ENCODE assay signal across 9 cellular contexts in genomic region chr3:134249442-134249841, GRCh38. TPM values are rescaled to one million over a fixed set of nuclear protein-coding genes. Genes with fewer than 3 reads are reported as not detected.
DNase-seq lines count a peak whose midpoint lies in the region; ATAC-seq, FAIRE-seq and TF ChIP-seq lines count a peak whose summit lies in the region.
"Had no signal": no experiment of that assay in that cellular context is flagged by ENCODE, and none has a peak within 500 bp of the region (broad histone marks: within the 10 kb centered on the region; RNA-seq: fewer than 3 reads in every experiment).

No MANE protein-coding gene starts in this region.

- H3K9me3 ChIP-seq in right lobe of liver (no peaks in the 10 kb centered on the region), upper lobe of left lung (no peaks in the 10 kb centered on the region)

- H3K4me3 ChIP-seq in astrocyte of the cerebellum (ENCODE audit: low read depth, low read length) (peak overlapping the region; percentile 67), right lobe of liver (peak overlapping the region; percentile 58 to 82 (median 67)), upper lobe of left lung (peak overlapping the region; percentile 18 to 87 (median 76))

- H3K27ac ChIP-seq in right lobe of liver (peak overlapping the region in 2 of 3 donors; percentile 58 to 77), upper lobe of left lung (peak overlapping the region in 3 of 4 donors; percentile 87 to 93 (median 89))

- ATAC-seq in right lobe of liver: no peak
- ATAC-seq in upper lobe of left lung (ENCODE audit: low FRiP score in 2 of 2): no peak

- peak overlapping the region; percentile 72 for H3K27ac Mint-ChIP-seq in activated naive CD4-positive, alpha-beta T cell treated with anti-CD3 and anti-CD28 coated beads, Interleukin-2, amount 10 ng/mL, durations not matched to agents 7 days and 5 days

- TF ChIP-seq EP300 in upper lobe of left lung (IDR thresholded peaks at IDR 0.05): no peak

- DNase-seq in activated naive CD4-positive, alpha-beta T cell treated with anti-CD3 and anti-CD28 coated beads, Interleukin-2, amount 10 ng/mL, durations not matched to agents 7 days and 5 days: no peak
- no peak for DNase-seq in activated naive CD4-positive, alpha-beta T cell treated with anti-CD3 and anti-CD28 coated beads, Interleukin-2, amount 50 U/mL, for 16 hours
- no peak for DNase-seq in astrocyte of the cerebellum (ENCODE audit: low read depth)
- no peak for DNase-seq in right lobe of liver
- no peak for DNase-seq in upper lobe of left lung
- no peak for DNase-seq in stimulated activated naive CD4-positive, alpha-beta T cell (lab: John Stamatoyannopoulos, UW)
- no peak for DNase-seq in urothelium cell line (ENCODE audit: low spot score)
- no peak for DNase-seq in stimulated activated CD8-positive, alpha-beta memory T cell treated with anti-CD3 and anti-CD28 coated beads, Interleukin-4, amount 100 ng/mL, for 48 hours

- CTCF ChIA-PET in activated naive CD4-positive, alpha-beta T cell treated with anti-CD3 and anti-CD28 coated beads, Interleukin-2, amount 10 ng/mL, durations not matched to agents 7 days and 5 days (lab: Charles Lee): interaction anchor here (0.7 to 2.6 kb wide), 3 partner anchors 8 to 35 kb away, joined by 3 to 10 read pairs (median 5); no protein-coding TSS in a partner anchor

- intact Hi-C loops in right lobe of liver (cut with DNase I): no loop called here

- FAIRE-seq in urothelium cell line (lab: Jason Lieb, UNC): no peak
- FAIRE-seq: G401.6 had no signal

- peaks cover 36% of the 10 kb centered on the region for H3K4me1 Mint-ChIP-seq in activated naive CD4-positive, alpha-beta T cell treated with anti-CD3 and anti-CD28 coated beads, Interleukin-2, amount 10 ng/mL, durations not matched to agents 7 days and 5 days

- no peak for TF ChIP-seq CTCF in astrocyte of the cerebellum (IDR thresholded peaks at IDR 0.05; ENCODE audit: low read depth, low read length, missing control alignments)
- TF ChIP-seq CTCF in right lobe of liver (IDR thresholded peaks at IDR 0.05): no peak
- no peak for TF ChIP-seq CTCF in upper lobe of left lung (IDR thresholded peaks at IDR 0.05)

- in situ Hi-C loops in astrocyte of the cerebellum (cut with HindIII; ENCODE audit: low sequenced_read_pairs): loop anchor here (25.0 kb wide), 1 partner anchor 238 kb away; the partner anchor contains the start of genes ANAPC13 and CEP63

- H3K27me3 ChIP-seq in right lobe of liver: no peaks in the 10 kb centered on the region
- H3K27me3 ChIP-seq in upper lobe of left lung: no peaks in the 10 kb centered on the region

- peaks cover 3% of the 10 kb centered on the region for H3K9me3 Mint-ChIP-seq in activated naive CD4-positive, alpha-beta T cell treated with anti-CD3 and anti-CD28 coated beads, Interleukin-2, amount 10 ng/mL, durations not matched to agents 7 days and 5 days

- H3K36me3 Mint-ChIP-seq in activated naive CD4-positive, alpha-beta T cell treated with anti-CD3 and anti-CD28 coated beads, Interleukin-2, amount 10 ng/mL, durations not matched to agents 7 days and 5 days: peaks cover 8% of the 10 kb centered on the region

- no peak for TF ChIP-seq POLR2A in right lobe of liver (IDR thresholded peaks at IDR 0.05)
- no peak for TF ChIP-seq POLR2A in upper lobe of left lung (IDR thresholded peaks at IDR 0.05)

- H3K36me3 ChIP-seq in right lobe of liver: no peaks in the 10 kb centered on the region
- no peaks in the 10 kb centered on the region for H3K36me3 ChIP-seq in upper lobe of left lung

- H3K27me3 Mint-ChIP-seq in activated naive CD4-positive, alpha-beta T cell treated with anti-CD3 and anti-CD28 coated beads, Interleukin-2, amount 10 ng/mL, durations not matched to agents 7 days and 5 days: peaks cover 33% of the 10 kb centered on the region

- WGBS in right lobe of liver (ENCODE audit: insufficient coverage, low coverage, low lambda C conversion rate, missing lambda C conversion rate): 13% methylated on average over 4 of the region's 4 CpGs
- WGBS in upper lobe of left lung, 2 donors: 6 to 7% methylated on average over 4 of the region's 4 CpGs

- peak overlapping the region; percentile 78 for H3K4me3 Mint-ChIP-seq in activated naive CD4-positive, alpha-beta T cell treated with anti-CD3 and anti-CD28 coated beads, Interleukin-2, amount 10 ng/mL, durations not matched to agents 7 days and 5 days

- H3K4me1 ChIP-seq in right lobe of liver (peaks cover 0 to 7% (median 0%) of the 10 kb centered on the region in 4 donors), upper lobe of left lung (peaks cover 17 to 42% (median 25%) of the 10 kb centered on the region in 4 donors)

RNA-seq across cellular contexts. Expression of gene RYK, which starts 1.2 kb away (rescaled TPM):
- 10 to 100 TPM; 15.9 to 28.5 (median 17.9) TPM for total RNA-seq in right lobe of liver
- total RNA-seq in upper lobe of left lung: 100 to 1,000 TPM in 1 of 6 donors, 10 to 100 TPM in 5; 14.9 to 105 (median 52.4) TPM
